In genomic region chr7:451255-452229, GRCh38 we compare ENCODE assay signal across 10 cellular contexts.
DNase-seq lines count a peak whose midpoint lies in the region; ATAC-seq, FAIRE-seq and TF ChIP-seq lines count a peak whose summit lies in the region.
"Had no signal": no experiment of that assay in that cellular context is flagged by ENCODE, and none has a peak within 500 bp of the region (broad histone marks: within the 10 kb centered on the region; RNA-seq: fewer than 3 reads in every experiment).

No MANE protein-coding gene starts in this region.

- ATAC-seq in heart right ventricle, result peak in 6 of 8 donors; percentile 2 to 54 (median 24)
- no peak for ATAC-seq in left ventricle myocardium superior
- no peak for ATAC-seq in activated CD8-positive, alpha-beta T cell treated with anti-CD3 and anti-CD28 coated beads, Interleukin-2, amount 10 ng/mL, durations not matched to agents 7 days and 5 days
- no peak for ATAC-seq in stimulated activated naive CD8-positive, alpha-beta T cell treated with anti-CD3 and anti-CD28 coated beads, Interleukin-15, amount 100 ng/mL, for 72 hours
- ATAC-seq in HG03135 (IDR thresholded peaks at IDR 0.05; ENCODE audit: unreplicated experiment), result no peak

- CTCF ChIA-PET in activated CD8-positive, alpha-beta T cell treated with anti-CD3 and anti-CD28 coated beads, Interleukin-2, amount 10 ng/mL, durations not matched to agents 7 days and 5 days (lab: Charles Lee), result no interaction called here

- TF ChIP-seq CTCF in heart right ventricle (IDR thresholded peaks at IDR 0.05) (no peak), kidney (IDR thresholded peaks at IDR 0.05; ENCODE audit: borderline replicate concordance, extremely low read depth, insufficient read depth) (no peak), MM.1S (IDR thresholded peaks at IDR 0.05; ENCODE audit: low read length) (no peak)

- peak overlapping the region in 1 of 10 donors; percentile 4 for H3K4me3 ChIP-seq in heart right ventricle
- no peak overlapping the region for H3K4me3 ChIP-seq in kidney (ENCODE audit: low read length in 2 of 2)
- H3K4me3 ChIP-seq in MM.1S (ENCODE audit: low read length), result no peak overlapping the region

- WGBS in heart right ventricle, 2 donors, result 47 to 55% methylated on average over 24 of the region's 24 CpGs

- H3K27me3 Mint-ChIP-seq in activated CD8-positive, alpha-beta T cell treated with anti-CD3 and anti-CD28 coated beads, Interleukin-2, amount 10 ng/mL, durations not matched to agents 7 days and 5 days (ENCODE audit: low read depth), result peaks cover 5% of the 10 kb centered on the region
- peaks cover 17% of the 10 kb centered on the region for H3K27me3 Mint-ChIP-seq in stimulated activated naive CD8-positive, alpha-beta T cell treated with anti-CD3 and anti-CD28 coated beads, Interleukin-15, amount 100 ng/mL, for 72 hours

- H3K36me3 Mint-ChIP-seq in activated CD8-positive, alpha-beta T cell treated with anti-CD3 and anti-CD28 coated beads, Interleukin-2, amount 10 ng/mL, durations not matched to agents 7 days and 5 days (ENCODE audit: low read depth), result no peaks in the 10 kb centered on the region

- H3K27me3 ChIP-seq in heart right ventricle, result peaks cover 0 to 47% (median 40%) of the 10 kb centered on the region in 7 donors
- no peaks in the 10 kb centered on the region for H3K27me3 ChIP-seq in MM.1S (replicated peaks; ENCODE audit: insufficient read depth, low read length)

- H3K79me2 ChIP-seq in MM.1S (ENCODE audit: low read length), result no peaks in the 10 kb centered on the region

- H3K4me2 ChIP-seq in MM.1S (ENCODE audit: low read depth, low read length), result no peak overlapping the region

- H3K9me2 ChIP-seq in MM.1S (replicated peaks; ENCODE audit: insufficient read depth, low read length), result no peaks in the 10 kb centered on the region

- no peak for FAIRE-seq in kidney (lab: Jason Lieb, UNC)

- no peaks in the 10 kb centered on the region for H3K9me3 ChIP-seq in heart right ventricle
- no peaks in the 10 kb centered on the region for H3K9me3 ChIP-seq in kidney (ENCODE audit: control insufficient read depth in 1 of 2, low read length in 2 of 2)
- no peaks in the 10 kb centered on the region for H3K9me3 ChIP-seq in MM.1S (replicated peaks; ENCODE audit: insufficient read depth, low read length)

- H3K9ac ChIP-seq in kidney (ENCODE audit: low read length in 2 of 2), result no peak overlapping the region
- no peak overlapping the region for H3K9ac ChIP-seq in MM.1S (ENCODE audit: low read length)

- no peaks in the 10 kb centered on the region for H3K36me3 ChIP-seq in heart right ventricle
- H3K36me3 ChIP-seq in kidney (ENCODE audit: control insufficient read depth in 1 of 2, insufficient read depth in 2 of 2, low read length in 2 of 2), result no peaks in the 10 kb centered on the region
- no peaks in the 10 kb centered on the region for H3K36me3 ChIP-seq in MM.1S (replicated peaks; ENCODE audit: insufficient read depth, low read length)

- DNase-seq in heart right ventricle, result no peak
- DNase-seq in left ventricle myocardium superior, result no peak
- DNase-seq in activated CD8-positive, alpha-beta T cell treated with anti-CD3 and anti-CD28 coated beads, Interleukin-2, amount 10 ng/mL, durations not matched to agents 7 days and 5 days, result no peak
- peak; percentile 70 for DNase-seq in kidney
- DNase-seq in stimulated activated naive CD8-positive, alpha-beta T cell treated with anti-CD3 and anti-CD28 coated beads, Interleukin-15, amount 100 ng/mL, for 72 hours, result no peak
- no peak for DNase-seq in MM.1S
- DNase-seq in activated CD8-positive, alpha-beta memory T cell treated with anti-CD3 and anti-CD28 coated beads, Interleukin-2, amount 50 U/mL, for 4 hours, result no peak
- DNase-seq: NCI-H2227 treated with DMSO at 0.1 percent for 48 hours had no signal

- POLR2A ChIA-PET in activated CD8-positive, alpha-beta T cell treated with anti-CD3 and anti-CD28 coated beads, Interleukin-2, amount 10 ng/mL, durations not matched to agents 7 days and 5 days (lab: Charles Lee), result no interaction called here

- H3K4me3 Mint-ChIP-seq in activated CD8-positive, alpha-beta T cell treated with anti-CD3 and anti-CD28 coated beads, Interleukin-2, amount 10 ng/mL, durations not matched to agents 7 days and 5 days, result no peak overlapping the region
- peak overlapping the region; percentile 50 to 60 for H3K4me3 Mint-ChIP-seq in stimulated activated naive CD8-positive, alpha-beta T cell treated with anti-CD3 and anti-CD28 coated beads, Interleukin-15, amount 100 ng/mL, for 72 hours

- peaks cover 6 to 29% (median 17%) of the 10 kb centered on the region in 9 donors for H3K4me1 ChIP-seq in heart right ventricle
- H3K4me1 ChIP-seq in kidney (ENCODE audit: control insufficient read depth in 1 of 2, insufficient read depth in 1 of 2, low read depth in 1 of 2, low read length in 2 of 2), result peaks cover 0 to 10% of the 10 kb centered on the region in 2 donors
- H3K4me1 ChIP-seq in MM.1S (ENCODE audit: low read length), result no peaks in the 10 kb centered on the region

- peak overlapping the region; percentile 20 for H3K27ac Mint-ChIP-seq in activated CD8-positive, alpha-beta T cell treated with anti-CD3 and anti-CD28 coated beads, Interleukin-2, amount 10 ng/mL, durations not matched to agents 7 days and 5 days
- H3K27ac Mint-ChIP-seq in stimulated activated naive CD8-positive, alpha-beta T cell treated with anti-CD3 and anti-CD28 coated beads, Interleukin-15, amount 100 ng/mL, for 72 hours, result peak overlapping the region; percentile 85

- H3K27ac ChIP-seq in heart right ventricle (no peak overlapping the region), kidney (ENCODE audit: low read depth in 2 of 2, low read length in 2 of 2) (no peak overlapping the region), MM.1S (ENCODE audit: low read length) (no peak overlapping the region)
- H3K27ac ChIP-seq: RWPE1 had no signal

- no peaks in the 10 kb centered on the region for H3K9me3 Mint-ChIP-seq in activated CD8-positive, alpha-beta T cell treated with anti-CD3 and anti-CD28 coated beads, Interleukin-2, amount 10 ng/mL, durations not matched to agents 7 days and 5 days (ENCODE audit: insufficient read depth)
- no peaks in the 10 kb centered on the region for H3K9me3 Mint-ChIP-seq in stimulated activated naive CD8-positive, alpha-beta T cell treated with anti-CD3 and anti-CD28 coated beads, Interleukin-15, amount 100 ng/mL, for 72 hours

- intact Hi-C loops in heart right ventricle (cut with DNase I), result no loop called here
- intact Hi-C loops in left ventricle myocardium superior (cut with micrococcal nuclease), result no loop called here
- intact Hi-C loops in kidney (cut with DNase I), result no loop called here

- peaks cover 14% of the 10 kb centered on the region for H3K4me1 Mint-ChIP-seq in activated CD8-positive, alpha-beta T cell treated with anti-CD3 and anti-CD28 coated beads, Interleukin-2, amount 10 ng/mL, durations not matched to agents 7 days and 5 days (ENCODE audit: low read depth)
- peaks cover 33% of the 10 kb centered on the region for H3K4me1 Mint-ChIP-seq in stimulated activated naive CD8-positive, alpha-beta T cell treated with anti-CD3 and anti-CD28 coated beads, Interleukin-15, amount 100 ng/mL, for 72 hours

- H4K20me1 ChIP-seq in MM.1S (ENCODE audit: insufficient read depth, low read length), result no peaks in the 10 kb centered on the region

- no peak overlapping the region for H2AFZ ChIP-seq in MM.1S (ENCODE audit: low read length)

- no peaks in the 10 kb centered on the region for H3F3A ChIP-seq in MM.1S (ENCODE audit: insufficient read depth, low read length)

Comparison
In these comparisons a context has a peak if more than half of its experiments do, and no peak if none do; other contexts are left out.
1. ATAC-seq: peak in heart right ventricle (6 of 8); none in left ventricle myocardium superior (single experiment), activated CD8-positive, alpha-beta T cell treated with anti-CD3 and anti-CD28 coated beads, Interleukin-2, amount 10 ng/mL, durations not matched to agents 7 days and 5 days (single experiment), stimulated activated naive CD8-positive, alpha-beta T cell treated with anti-CD3 and anti-CD28 coated beads, Interleukin-15, amount 100 ng/mL, for 72 hours (single experiment) and HG03135 (single experiment).